Comparison of ENCODE assay signal across 13 cellular contexts in the genomic region with DNA sequence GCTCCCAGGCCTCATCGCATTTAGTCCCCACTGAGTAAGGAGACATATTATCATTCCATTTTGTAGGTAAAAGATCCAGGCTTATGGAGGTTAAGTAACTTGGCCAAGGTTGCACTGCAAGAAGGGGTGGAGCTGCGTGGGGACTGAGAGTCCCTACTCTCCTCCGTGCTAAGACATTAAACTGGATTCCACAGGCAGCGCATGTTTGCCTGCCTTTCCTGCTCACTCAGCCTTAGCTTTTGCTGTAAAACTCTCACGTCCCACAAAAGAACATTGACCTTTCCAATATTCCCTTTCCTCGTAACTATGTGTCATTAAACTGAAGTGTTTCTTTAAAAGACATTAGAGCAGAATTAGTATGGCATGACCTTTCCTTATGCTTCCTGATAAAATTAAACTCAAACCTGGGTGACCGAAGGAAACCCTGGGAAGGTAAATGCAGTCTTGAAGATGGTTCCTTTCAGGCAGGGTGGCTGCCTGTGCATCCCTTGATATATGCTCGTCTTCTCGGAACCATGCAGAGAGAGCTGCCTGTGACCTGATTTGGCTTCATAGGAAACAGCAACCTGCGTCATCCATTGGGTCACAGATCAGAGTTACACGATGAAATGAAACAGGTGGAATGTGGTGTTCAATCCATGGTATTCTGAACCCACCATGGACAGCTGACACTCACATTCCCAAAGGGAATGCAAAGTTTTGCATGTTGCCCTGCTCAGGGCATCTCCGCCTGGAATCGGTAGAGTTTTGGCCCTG.
"Had no signal": no experiment of that assay in that cellular context is flagged by ENCODE, and none has a peak within 500 bp of the region (broad histone marks: within the 10 kb centered on the region; RNA-seq: fewer than 3 reads in every experiment).

No MANE protein-coding gene starts in this region.

- H3K9me3 ChIP-seq: gastrocnemius medialis, left lung, vagina had no signal

- DNase-seq: activated CD4-positive, CD25-positive, alpha-beta regulatory T cell treated with anti-CD3 and anti-CD28 coated beads, Interleukin-2, amount 50 U/mL, for 72 hours; activated naive CD4-positive, alpha-beta T cell treated with anti-CD3 and anti-CD28 coated beads, Interleukin-2, amount 10 ng/mL, durations not matched to agents 7 days and 5 days; effector memory CD4-positive, alpha-beta T cell; gastrocnemius medialis; islet precursor cell; left lung; mesendoderm; stimulated activated CD4-positive, alpha-beta T cell treated with anti-CD3 and anti-CD28 coated beads, Interleukin-12 subunit alpha, Interleukin-12 subunit beta, amount 100 ng/mL, for 4 hours; stimulated activated CD4-positive, alpha-beta T cell treated with anti-CD3 and anti-CD28 coated beads, Interleukin-2, amount 100 ng/mL, for 24 hours had no signal

- H3K27ac ChIP-seq: gastrocnemius medialis, hepatocyte, left lung, vagina had no signal

- H3K4me1 Mint-ChIP-seq: activated naive CD4-positive, alpha-beta T cell treated with anti-CD3 and anti-CD28 coated beads, Interleukin-2, amount 10 ng/mL, durations not matched to agents 7 days and 5 days had no signal

- H3K9me3 Mint-ChIP-seq: activated naive CD4-positive, alpha-beta T cell treated with anti-CD3 and anti-CD28 coated beads, Interleukin-2, amount 10 ng/mL, durations not matched to agents 7 days and 5 days; activated T-helper 2 cell treated with anti-CD3 and anti-CD28 coated beads, Interferon-gamma antibody, Interleukin-2, Interleukin-4, amounts not matched to agents 10 μg/mL and 5 μg/mL and 100 μg/mL, durations not matched to agents 14 hours and 24 hours and 36 hours had no signal

- H3K4me3 ChIP-seq: gastrocnemius medialis, hepatocyte, left lung, vagina had no signal

- H3K36me3 ChIP-seq: gastrocnemius medialis, left lung, vagina had no signal

- H3K4me1 ChIP-seq: left lung, vagina had no signal

- ATAC-seq: gastrocnemius medialis, left lung had no signal

- H3K27me3 ChIP-seq: gastrocnemius medialis, hepatocyte, left lung, vagina had no signal

- H3K36me3 Mint-ChIP-seq: activated naive CD4-positive, alpha-beta T cell treated with anti-CD3 and anti-CD28 coated beads, Interleukin-2, amount 10 ng/mL, durations not matched to agents 7 days and 5 days had no signal

- H3K4me3 Mint-ChIP-seq: activated naive CD4-positive, alpha-beta T cell treated with anti-CD3 and anti-CD28 coated beads, Interleukin-2, amount 10 ng/mL, durations not matched to agents 7 days and 5 days had no signal

- H3K27ac Mint-ChIP-seq: activated naive CD4-positive, alpha-beta T cell treated with anti-CD3 and anti-CD28 coated beads, Interleukin-2, amount 10 ng/mL, durations not matched to agents 7 days and 5 days; activated T-helper 2 cell treated with anti-CD3 and anti-CD28 coated beads, Interferon-gamma antibody, Interleukin-2, Interleukin-4, amounts not matched to agents 10 μg/mL and 5 μg/mL and 100 μg/mL, durations not matched to agents 14 hours and 24 hours and 36 hours; progenitor cell of endocrine pancreas had no signal
